ENCODE assay signal across 8 cellular contexts in the genomic region with DNA sequence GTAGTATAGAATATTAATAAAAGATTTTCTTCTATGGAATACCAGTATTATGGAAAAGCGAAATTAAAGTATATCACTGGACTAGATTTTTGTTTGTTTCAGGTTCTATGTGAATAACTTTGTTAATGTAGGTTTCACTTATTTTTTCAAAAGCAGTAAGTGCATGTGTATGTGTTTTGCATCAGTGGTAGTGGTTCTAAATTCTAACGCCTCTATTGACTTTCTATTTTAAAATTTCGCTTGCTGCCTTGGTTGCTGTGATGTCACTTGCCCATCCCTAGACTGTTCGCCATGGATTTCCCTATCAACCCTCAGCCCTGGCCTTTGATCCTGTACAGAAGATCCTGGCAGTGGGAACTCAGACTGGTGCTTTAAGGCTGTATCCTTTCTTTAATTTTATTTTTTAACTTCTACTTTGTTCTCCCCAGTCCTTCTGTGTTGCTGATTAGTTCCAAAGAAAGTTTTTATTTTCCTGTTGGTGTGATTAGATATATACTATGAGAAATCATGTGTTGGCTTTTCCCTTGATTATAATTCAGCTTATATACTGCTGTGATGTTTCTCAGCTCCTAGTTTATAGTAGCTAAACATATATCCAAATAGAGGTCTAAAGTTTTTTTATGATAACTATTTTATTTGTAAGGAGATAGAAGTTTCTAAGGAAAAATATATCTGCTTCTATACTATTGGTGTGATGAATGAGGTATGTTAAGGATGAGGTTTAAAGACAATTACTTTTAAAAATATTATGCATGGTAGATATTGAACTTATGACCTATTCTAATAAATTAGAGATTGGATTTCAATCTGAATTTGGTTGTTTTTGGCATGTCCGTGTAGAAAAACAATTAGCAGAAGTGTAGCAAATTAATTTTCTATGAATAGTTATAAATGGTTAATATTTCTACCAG. TPM values are rescaled to one million over a fixed set of nuclear protein-coding genes. Genes with fewer than 3 reads are reported as not detected.
DNase-seq lines count a peak whose midpoint lies in the region; ATAC-seq and TF ChIP-seq lines count a peak whose summit lies in the region.

No MANE protein-coding gene starts in this region.

- H3K36me3 ChIP-seq in ascending aorta = no peaks in the 10 kb centered on the region

- TF ChIP-seq CTCF in ascending aorta (IDR thresholded peaks at IDR 0.05) = no peak

- peak overlapping the region; percentile 98 to 99 for H3K27ac ChIP-seq in ascending aorta

- H3K9me3 ChIP-seq in ascending aorta = no peaks in the 10 kb centered on the region

- no peak for ATAC-seq in GM18511 (IDR thresholded peaks at IDR 0.05; ENCODE audit: unreplicated experiment)
- no peak for ATAC-seq in HG02852 (IDR thresholded peaks at IDR 0.05; ENCODE audit: unreplicated experiment)

- H3K4me3 ChIP-seq in ascending aorta = peak overlapping the region; percentile 98

- DNase-seq in Daoy (ENCODE audit: low read depth) (peak; percentile 30), M059J (ENCODE audit: low read depth) (peak; percentile 32), ascending aorta (ENCODE audit: low spot score in 2 of 2) (no peak), medulla oblongata (ENCODE audit: extremely low spot score) (peak; percentile 50), NCI-H1105 treated with DMSO at 0.1 percent for 48 hours (lab: John Stamatoyannopoulos, UW) (no peak), OCI-M2 (lab: John Stamatoyannopoulos, UW; ENCODE audit: unreplicated experiment) (no peak)

- intact Hi-C loops in ascending aorta (cut with DNase I) = loop anchor here (10.0 kb wide), 1 partner anchor 1391 kb away; a partner anchor contains a TSS

- H3K27me3 ChIP-seq in ascending aorta = no peaks in the 10 kb centered on the region

- peaks cover 0 to 2% of the 10 kb centered on the region in 2 donors for H3K4me1 ChIP-seq in ascending aorta

RNA-seq across cellular contexts. Expression of a gene that starts 1.7 kb away (rescaled TPM):
- 22.7 and 61.3 TPM in 2 replicates for total RNA-seq in Daoy (2014; rRNA removed; shearing (Covaris generic))
- total RNA-seq in M059J (2014; rRNA removed; shearing (Covaris generic)) = 19.7 and 38.0 TPM in 2 replicates
- 13.6 TPM for total RNA-seq in ascending aorta

Comparison
In these comparisons a context has a peak if more than half of its experiments do, and no peak if none do; other contexts are left out.
1. DNase-seq: peak in Daoy (single experiment), M059J (single experiment) and medulla oblongata (single experiment); none in ascending aorta (0 of 2), NCI-H1105 treated with DMSO at 0.1 percent for 48 hours (single experiment) and OCI-M2 (single experiment).